1 cellular context compared by ENCODE assay signal in genomic region chr6:42451595-42452170, GRCh38.
TF ChIP-seq lines count a peak whose summit lies in the region.

TSS of gene TRERF1 (minus strand) at chr6:42451926. CDS start at chr6:42269590, 182,336 bp downstream.

TF ChIP-seq in SK-N-SH, 30 proteins besides CTCF, POLR2A, EP300 and RAD21 (continued from another document):
- TF ChIP-seq NRF1 (IDR thresholded peaks at IDR 0.05; ENCODE audit: low read depth, low read length): no peak
TF ChIP-seq in SK-N-SH: peak in this region for 6.
